8 cellular contexts compared by ENCODE assay signal in the genomic region with DNA sequence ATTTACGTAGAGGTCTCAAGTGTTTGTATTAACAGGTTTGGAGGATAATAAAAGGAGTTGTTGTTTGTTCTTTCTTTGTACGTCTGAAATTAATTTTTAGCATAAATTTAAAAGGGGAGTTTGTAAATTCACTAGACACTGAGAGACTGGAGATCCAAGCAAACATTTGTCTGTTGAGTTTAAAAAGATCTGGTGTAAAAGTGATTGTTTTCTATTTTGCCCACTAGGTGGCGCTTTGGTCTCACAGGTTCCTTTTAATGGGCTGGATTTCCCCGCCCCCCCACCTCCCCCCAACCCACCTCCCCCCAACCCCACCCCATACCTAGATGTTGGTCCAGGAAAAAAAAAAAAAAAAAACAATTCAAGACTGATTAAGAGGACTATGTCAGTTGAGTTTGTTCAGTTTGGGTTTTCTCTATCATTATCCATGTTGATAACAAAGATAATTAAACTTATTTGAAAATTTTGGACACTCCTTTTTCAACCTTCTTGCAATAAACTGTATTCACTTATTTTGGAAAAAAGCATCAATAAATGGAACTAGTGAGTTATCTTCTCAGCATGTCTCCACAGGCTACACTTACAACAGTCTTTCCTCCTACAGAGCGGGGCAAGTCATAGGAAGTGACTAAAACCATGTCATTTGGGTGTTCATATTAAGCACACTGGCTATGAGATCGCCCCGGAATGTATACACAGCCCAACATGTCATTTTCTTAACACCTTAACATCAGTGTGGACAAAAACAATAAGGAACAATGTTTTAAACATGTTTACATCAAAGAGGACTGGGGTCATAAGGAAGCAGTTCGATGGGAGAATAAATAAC.
DNase-seq lines count a peak whose midpoint lies in the region; ATAC-seq and TF ChIP-seq lines count a peak whose summit lies in the region.

No MANE protein-coding gene starts in this region.

- peaks cover 0 to 3% (median 0%) of the 10 kb centered on the region in 5 donors for H3K9me3 Mint-ChIP-seq in CD8-positive, alpha-beta memory T cell
- no peaks in the 10 kb centered on the region for H3K9me3 Mint-ChIP-seq in activated T-helper 1 cell treated with anti-CD3 and anti-CD28 coated beads, Interleukin-12 subunit alpha, Interleukin-12 subunit beta, Interleukin-2, Interleukin-4 antibody, amounts not matched to agents 30 ng/mL and 10 ng/mL and 1 ng/mL, durations not matched to agents 14 hours and 24 hours and 36 hours

- H3F3A ChIP-seq in DOHH2 (ENCODE audit: control insufficient read depth, insufficient read depth) = no peaks in the 10 kb centered on the region

- H3K9me3 ChIP-seq in DOHH2 (ENCODE audit: control insufficient read depth, insufficient read depth, low read length) (no peaks in the 10 kb centered on the region), SK-N-MC (ENCODE audit: low read depth, low read length) (no peaks in the 10 kb centered on the region), tibial nerve (no peaks in the 10 kb centered on the region)
- H3K9me3 ChIP-seq in CD8-positive, alpha-beta memory T cell (ENCODE audit: low read length) = no peaks in the 10 kb centered on the region

- H3K4me3 ChIP-seq in DOHH2 (ENCODE audit: low read length) (no peak overlapping the region), SK-N-MC (no peak overlapping the region), tibial nerve (no peak overlapping the region)
- H3K4me3 ChIP-seq in CD8-positive, alpha-beta memory T cell (ENCODE audit: low read length) = no peak overlapping the region

- intact Hi-C loops in activated T-helper 1 cell treated with anti-CD3 and anti-CD28 coated beads, Interleukin-12 subunit alpha, Interleukin-12 subunit beta, Interleukin-2, Interleukin-4 antibody, amounts not matched to agents 30 ng/mL and 10 ng/mL and 1 ng/mL, durations not matched to agents 14 hours and 24 hours and 36 hours (cut with micrococcal nuclease) = no loop called here

- H3K27me3 ChIP-seq in DOHH2 (ENCODE audit: control insufficient read depth, low read length) (no peaks in the 10 kb centered on the region), tibial nerve (no peaks in the 10 kb centered on the region)
- H3K27me3 ChIP-seq in CD8-positive, alpha-beta memory T cell (ENCODE audit: insufficient read depth, low read length, poor library complexity, severe bottlenecking) = no peaks in the 10 kb centered on the region

- TF ChIP-seq POLR2A in tibial nerve (IDR thresholded peaks at IDR 0.05) = no peak

- H4K20me1 ChIP-seq in DOHH2 (ENCODE audit: control insufficient read depth, insufficient read depth, low read depth, low read length) = no peaks in the 10 kb centered on the region

- DNase-seq in KBM-7 = peak; percentile 29
- peak; percentile 6 for DNase-seq in SK-N-MC (ENCODE audit: low read depth, low spot score)
- peak; percentile 19 for DNase-seq in germinal center (ENCODE audit: low spot score)
- DNase-seq in tibial nerve (ENCODE audit: low spot score in 2 of 2) = peak in 1 of 2 donors; percentile 18
- no peak for DNase-seq in CD8-positive, alpha-beta memory T cell
- DNase-seq in activated T-helper 1 cell treated with anti-CD3 and anti-CD28 coated beads, Interleukin-12 subunit alpha, Interleukin-12 subunit beta, Interleukin-2, Interleukin-4 antibody, amounts not matched to agents 30 ng/mL and 10 ng/mL and 1 ng/mL, durations not matched to agents 14 hours and 24 hours and 36 hours (ENCODE audit: low spot score) = no peak

- no peaks in the 10 kb centered on the region for H3K4me1 ChIP-seq in DOHH2 (ENCODE audit: control insufficient read depth, low read length)
- no peaks in the 10 kb centered on the region for H3K4me1 ChIP-seq in tibial nerve
- H3K4me1 ChIP-seq in CD8-positive, alpha-beta memory T cell (ENCODE audit: insufficient read depth, low read length) = no peaks in the 10 kb centered on the region

- TF ChIP-seq EP300 in tibial nerve (IDR thresholded peaks at IDR 0.05) = no peak

- no peaks in the 10 kb centered on the region for H3K36me3 Mint-ChIP-seq in CD8-positive, alpha-beta memory T cell
- no peaks in the 10 kb centered on the region for H3K36me3 Mint-ChIP-seq in activated T-helper 1 cell treated with anti-CD3 and anti-CD28 coated beads, Interleukin-12 subunit alpha, Interleukin-12 subunit beta, Interleukin-2, Interleukin-4 antibody, amounts not matched to agents 30 ng/mL and 10 ng/mL and 1 ng/mL, durations not matched to agents 14 hours and 24 hours and 36 hours (ENCODE audit: low read depth)

- TF ChIP-seq CTCF in DOHH2 (IDR thresholded peaks at IDR 0.05; ENCODE audit: low read depth, low read length, poor library complexity, severe bottlenecking) = peak; percentile 37
- peak in 4 of 5 experiments; percentile 18 to 61 (median 32) for TF ChIP-seq CTCF in tibial nerve (IDR thresholded peaks at IDR 0.05)

- POLR2A ChIA-PET in CD8-positive, alpha-beta memory T cell (lab: Charles Lee) = no interaction called here

- no peaks in the 10 kb centered on the region for H3K4me1 Mint-ChIP-seq in CD8-positive, alpha-beta memory T cell
- H3K4me1 Mint-ChIP-seq in activated T-helper 1 cell treated with anti-CD3 and anti-CD28 coated beads, Interleukin-12 subunit alpha, Interleukin-12 subunit beta, Interleukin-2, Interleukin-4 antibody, amounts not matched to agents 30 ng/mL and 10 ng/mL and 1 ng/mL, durations not matched to agents 14 hours and 24 hours and 36 hours (ENCODE audit: low read depth) = no peaks in the 10 kb centered on the region

- H3K4me3 Mint-ChIP-seq in CD8-positive, alpha-beta memory T cell = no peak overlapping the region
- no peak overlapping the region for H3K4me3 Mint-ChIP-seq in activated T-helper 1 cell treated with anti-CD3 and anti-CD28 coated beads, Interleukin-12 subunit alpha, Interleukin-12 subunit beta, Interleukin-2, Interleukin-4 antibody, amounts not matched to agents 30 ng/mL and 10 ng/mL and 1 ng/mL, durations not matched to agents 14 hours and 24 hours and 36 hours

- CTCF ChIA-PET in CD8-positive, alpha-beta memory T cell (lab: Charles Lee) = interaction anchor here (1.1 kb wide), 1 partner anchor 10 kb away, joined by 3 read pairs; no protein-coding TSS in a partner anchor

- H3K9me2 ChIP-seq in DOHH2 (replicated peaks; ENCODE audit: control insufficient read depth, low read length) = no peaks in the 10 kb centered on the region

- peak overlapping the region in 1 of 8 donors; percentile 26 for H3K27ac Mint-ChIP-seq in CD8-positive, alpha-beta memory T cell
- no peak overlapping the region for H3K27ac Mint-ChIP-seq in activated T-helper 1 cell treated with anti-CD3 and anti-CD28 coated beads, Interleukin-12 subunit alpha, Interleukin-12 subunit beta, Interleukin-2, Interleukin-4 antibody, amounts not matched to agents 30 ng/mL and 10 ng/mL and 1 ng/mL, durations not matched to agents 14 hours and 24 hours and 36 hours

- peaks cover 1 to 3% of the 10 kb centered on the region in 2 donors for H3K27me3 Mint-ChIP-seq in CD8-positive, alpha-beta memory T cell
- no peaks in the 10 kb centered on the region for H3K27me3 Mint-ChIP-seq in activated T-helper 1 cell treated with anti-CD3 and anti-CD28 coated beads, Interleukin-12 subunit alpha, Interleukin-12 subunit beta, Interleukin-2, Interleukin-4 antibody, amounts not matched to agents 30 ng/mL and 10 ng/mL and 1 ng/mL, durations not matched to agents 14 hours and 24 hours and 36 hours (ENCODE audit: insufficient read depth)

- H3K4me2 ChIP-seq in DOHH2 (ENCODE audit: low read length) = no peak overlapping the region

- H3K9ac ChIP-seq in SK-N-MC (ENCODE audit: insufficient read length) = no peak overlapping the region

- whole genome bisulfite sequencing in tibial nerve, 2 donors = 40 to 49% methylated on average over 8 of the region's 8 CpGs

- H3K36me3 ChIP-seq in DOHH2 (ENCODE audit: control insufficient read depth, low read length) (no peaks in the 10 kb centered on the region), SK-N-MC (ENCODE audit: insufficient read depth, low read length) (no peaks in the 10 kb centered on the region), tibial nerve (no peaks in the 10 kb centered on the region)
- H3K36me3 ChIP-seq in CD8-positive, alpha-beta memory T cell (ENCODE audit: insufficient read depth, low read length) = no peaks in the 10 kb centered on the region

- ATAC-seq in GM19467 (IDR thresholded peaks at IDR 0.05; ENCODE audit: unreplicated experiment) = no peak

- in situ Hi-C loops in KBM-7 (cut with MboI; ENCODE audit: low pct_unique_long_range_greater_than_20kb, low sequenced_read_pairs) = no loop called here

- no peaks in the 10 kb centered on the region for H3K79me2 ChIP-seq in DOHH2 (ENCODE audit: control insufficient read depth, low read length)

- H3K27ac ChIP-seq in DOHH2 (ENCODE audit: low read depth, low read length) (no peak overlapping the region), SK-N-MC (no peak overlapping the region), tibial nerve (no peak overlapping the region)
- no peak overlapping the region for H3K27ac ChIP-seq in CD8-positive, alpha-beta memory T cell (ENCODE audit: low read depth, low read length)

Comparison
In these comparisons a context has a peak if more than half of its experiments do, and no peak if none do; other contexts are left out.
1. DNase-seq: peak in KBM-7 (single experiment), SK-N-MC (single experiment) and germinal center (single experiment); none in CD8-positive, alpha-beta memory T cell (0 of 5) and activated T-helper 1 cell treated with anti-CD3 and anti-CD28 coated beads, Interleukin-12 subunit alpha, Interleukin-12 subunit beta, Interleukin-2, Interleukin-4 antibody, amounts not matched to agents 30 ng/mL and 10 ng/mL and 1 ng/mL, durations not matched to agents 14 hours and 24 hours and 36 hours (single experiment).